In genomic region chr17:76009969-76010661, GRCh38 we compare ENCODE assay signal across 17 cellular contexts. TPM values are rescaled to one million over a fixed set of nuclear protein-coding genes. Genes with fewer than 3 reads are reported as not detected.
DNase-seq lines count a peak whose midpoint lies in the region; ATAC-seq and TF ChIP-seq lines count a peak whose summit lies in the region.
"Had no signal": no experiment of that assay in that cellular context is flagged by ENCODE, and none has a peak within 500 bp of the region (broad histone marks: within the 10 kb centered on the region; RNA-seq: fewer than 3 reads in every experiment).

No MANE protein-coding gene starts in this region.

- H3K36me3 ChIP-seq in BLaER1 (no peaks in the 10 kb centered on the region), PC-3 (ENCODE audit: low read depth, low read length) (peaks cover 25% of the 10 kb centered on the region; the same call in 1 of the 2 replicates)

- DNase-seq in PC-3 (peak; percentile 1), glutamatergic neuron (no peak), progenitor cell of endocrine pancreas (ENCODE audit: low spot score, unreplicated experiment) (no peak), MCF 10A (ENCODE audit: unreplicated experiment) (no peak)
- no peak for DNase-seq in activated CD4-positive, alpha-beta memory T cell treated with anti-CD3 and anti-CD28 coated beads, Interleukin-2, amount 10 ng/mL, durations not matched to agents 7 days and 5 days
- DNase-seq: EL, NCI-H1105, NCI-H146, NCI-H2029, NCI-H226, NCI-H510A treated with DMSO at 0.1 percent for 48 hours, NCI-H748 treated with DMSO at 0.1 percent for 48 hours had no signal

- peaks cover 8% of the 10 kb centered on the region for H3K9me3 Mint-ChIP-seq in glutamatergic neuron (ENCODE audit: unreplicated experiment)
- H3K9me3 Mint-ChIP-seq in progenitor cell of endocrine pancreas (ENCODE audit: low read depth): no peaks in the 10 kb centered on the region
- no peaks in the 10 kb centered on the region for H3K9me3 Mint-ChIP-seq in activated CD4-positive, alpha-beta memory T cell treated with anti-CD3 and anti-CD28 coated beads, Interleukin-2, amount 10 ng/mL, durations not matched to agents 7 days and 5 days
- no peaks in the 10 kb centered on the region for H3K9me3 Mint-ChIP-seq in MCF 10A (ENCODE audit: unreplicated experiment)

- H3K4me3 Mint-ChIP-seq in glutamatergic neuron (ENCODE audit: unreplicated experiment): peak overlapping the region; percentile 52
- no peak overlapping the region for H3K4me3 Mint-ChIP-seq in progenitor cell of endocrine pancreas (ENCODE audit: low read depth)
- H3K4me3 Mint-ChIP-seq in activated CD4-positive, alpha-beta memory T cell treated with anti-CD3 and anti-CD28 coated beads, Interleukin-2, amount 10 ng/mL, durations not matched to agents 7 days and 5 days: no peak overlapping the region
- H3K4me3 Mint-ChIP-seq in MCF 10A (ENCODE audit: unreplicated experiment): no peak overlapping the region

- no peaks in the 10 kb centered on the region for H3K27me3 ChIP-seq in BLaER1
- no peaks in the 10 kb centered on the region for H3K27me3 ChIP-seq in PC-3 (ENCODE audit: low read length)

- H3K27ac ChIP-seq in BLaER1 (peak overlapping the region; percentile 66), PC-3 (ENCODE audit: low read length) (no peak overlapping the region)

- H4K20me1 ChIP-seq in BLaER1: no peaks in the 10 kb centered on the region
- H4K20me1 ChIP-seq in PC-3 (ENCODE audit: low read length): no peaks in the 10 kb centered on the region

- no peak overlapping the region for H3K27ac Mint-ChIP-seq in glutamatergic neuron (ENCODE audit: unreplicated experiment)
- peak overlapping the region; percentile 62 for H3K27ac Mint-ChIP-seq in progenitor cell of endocrine pancreas
- H3K27ac Mint-ChIP-seq in activated CD4-positive, alpha-beta memory T cell treated with anti-CD3 and anti-CD28 coated beads, Interleukin-2, amount 10 ng/mL, durations not matched to agents 7 days and 5 days: no peak overlapping the region
- H3K27ac Mint-ChIP-seq in MCF 10A (ENCODE audit: low read depth, unreplicated experiment): no peak overlapping the region

- H3K79me2 ChIP-seq in PC-3 (ENCODE audit: low read length): no peaks in the 10 kb centered on the region

- POLR2A ChIA-PET in PC-3 (lab: Charles Lee; ENCODE audit: unreplicated experiment) (no interaction called here), MCF 10A (lab: Yijun Ruan, JAX) (interaction anchor here (0.5 to 1.3 kb wide), 3 partner anchors 71 to 155 kb away, joined by 3 read pairs; partner anchors contain the start of gene WBP2)
- POLR2A ChIA-PET in activated CD4-positive, alpha-beta memory T cell treated with anti-CD3 and anti-CD28 coated beads, Interleukin-2, amount 10 ng/mL, durations not matched to agents 7 days and 5 days (lab: Charles Lee): interaction anchor here (0.6 to 1.7 kb wide), 2 partner anchors 114 to 235 kb away, joined by 3 read pairs; no protein-coding TSS in a partner anchor

- H3K36me3 Mint-ChIP-seq in glutamatergic neuron (ENCODE audit: unreplicated experiment): peaks cover 9% of the 10 kb centered on the region
- H3K36me3 Mint-ChIP-seq in progenitor cell of endocrine pancreas (ENCODE audit: insufficient read depth): peaks cover 4% of the 10 kb centered on the region
- H3K36me3 Mint-ChIP-seq in activated CD4-positive, alpha-beta memory T cell treated with anti-CD3 and anti-CD28 coated beads, Interleukin-2, amount 10 ng/mL, durations not matched to agents 7 days and 5 days (ENCODE audit: low read depth): no peaks in the 10 kb centered on the region
- peaks cover 19% of the 10 kb centered on the region for H3K36me3 Mint-ChIP-seq in MCF 10A (ENCODE audit: insufficient read depth, unreplicated experiment)

- no TSS peak for BruUV-seq in PC-3 (replicated peaks; lab: Mats Ljungman, UMichigan)
- BruUV-seq in MCF 10A (replicated peaks; lab: Mats Ljungman, UMichigan): no TSS peak

- peaks cover 58% of the 10 kb centered on the region for H3K4me1 ChIP-seq in BLaER1
- H3K4me1 ChIP-seq in PC-3 (ENCODE audit: insufficient read depth, low read length): no peaks in the 10 kb centered on the region

- no peak overlapping the region for H2AFZ ChIP-seq in PC-3 (ENCODE audit: low read length)

- no peak for TF ChIP-seq CTCF in PC-3 (conservative IDR thresholded peaks at IDR 0.05; ENCODE audit: low read depth, low read length)
- no peak for TF ChIP-seq CTCF in glutamatergic neuron (IDR thresholded peaks at IDR 0.05; ENCODE audit: partially characterized antibody, unreplicated experiment)
- TF ChIP-seq CTCF in progenitor cell of endocrine pancreas (IDR thresholded peaks at IDR 0.05; ENCODE audit: unreplicated experiment): no peak
- no peak for TF ChIP-seq CTCF in MCF 10A (IDR thresholded peaks at IDR 0.05; ENCODE audit: unreplicated experiment)

- H3F3A ChIP-seq in PC-3 (ENCODE audit: low read length, unreplicated experiment): no peaks in the 10 kb centered on the region

- H3K4me3 ChIP-seq in BLaER1: no peak overlapping the region
- H3K4me3 ChIP-seq in PC-3 (ENCODE audit: low read length): no peak overlapping the region

- peak overlapping the region; percentile 46; the same call in 1 of the 2 replicates for H3K9ac ChIP-seq in BLaER1
- no peak overlapping the region for H3K9ac ChIP-seq in PC-3 (ENCODE audit: low read length)

- H3K27me3 Mint-ChIP-seq in glutamatergic neuron (ENCODE audit: unreplicated experiment) (peaks cover 10% of the 10 kb centered on the region), progenitor cell of endocrine pancreas (no peaks in the 10 kb centered on the region), MCF 10A (ENCODE audit: insufficient read depth, unreplicated experiment) (no peaks in the 10 kb centered on the region)
- H3K27me3 Mint-ChIP-seq in activated CD4-positive, alpha-beta memory T cell treated with anti-CD3 and anti-CD28 coated beads, Interleukin-2, amount 10 ng/mL, durations not matched to agents 7 days and 5 days: no peaks in the 10 kb centered on the region

- no peaks in the 10 kb centered on the region for H3K9me2 ChIP-seq in PC-3 (replicated peaks; ENCODE audit: low read length)

- H3K4me2 ChIP-seq in BLaER1 (peak overlapping the region; percentile 46), PC-3 (ENCODE audit: low read length) (no peak overlapping the region)

- H3K9me3 ChIP-seq in BLaER1 (no peaks in the 10 kb centered on the region), PC-3 (ENCODE audit: low read length) (no peaks in the 10 kb centered on the region)

- ATAC-seq in PC-3: no peak
- ATAC-seq in HG03097 (IDR thresholded peaks at IDR 0.05; ENCODE audit: low FRiP score, unreplicated experiment): no peak
- ATAC-seq: Panc1 had no signal

- CTCF ChIA-PET in PC-3 (lab: Charles Lee) (interaction anchor here (1.1 kb wide), 1 partner anchor 62 kb away, joined by 4 read pairs; the partner anchor contains the start of gene SRP68), MCF 10A (lab: Yijun Ruan, JAX) (interaction anchor here (0.5 to 1.3 kb wide), 4 partner anchors 113 to 292 kb away, joined by 3 to 5 read pairs (median 3); no protein-coding TSS in a partner anchor)
- CTCF ChIA-PET in activated CD4-positive, alpha-beta memory T cell treated with anti-CD3 and anti-CD28 coated beads, Interleukin-2, amount 10 ng/mL, durations not matched to agents 7 days and 5 days (lab: Charles Lee): interaction anchor here (0.7 to 14.7 kb wide), 4 partner anchors 9 to 269 kb away, joined by 3 to 169 read pairs (median 5); partner anchors contain the start of gene CDK3

- intact Hi-C loops in PC-3 (cut with micrococcal nuclease) (loop anchor here (5.0 kb wide), 1 partner anchor 287 kb away; no protein-coding TSS in a partner anchor), MCF 10A (cut with micrococcal nuclease) (loop anchor here (5.0 kb wide), 2 partner anchors 62 to 248 kb away; partner anchors contain the start of genes GALR2 and SRP68)

- H3K4me1 Mint-ChIP-seq in glutamatergic neuron (ENCODE audit: low read depth, unreplicated experiment): peaks cover 2% of the 10 kb centered on the region
- H3K4me1 Mint-ChIP-seq in progenitor cell of endocrine pancreas (ENCODE audit: low read depth): peaks cover 3% of the 10 kb centered on the region
- H3K4me1 Mint-ChIP-seq in activated CD4-positive, alpha-beta memory T cell treated with anti-CD3 and anti-CD28 coated beads, Interleukin-2, amount 10 ng/mL, durations not matched to agents 7 days and 5 days: peaks cover 7% of the 10 kb centered on the region
- peaks cover 6% of the 10 kb centered on the region for H3K4me1 Mint-ChIP-seq in MCF 10A (ENCODE audit: insufficient read depth, unreplicated experiment)

RNA-seq across cellular contexts. Expression of gene CDK3, which starts 9.5 kb away (rescaled TPM):
- total RNA-seq in PC-3 (2014; rRNA removed) (4.3 and 8.5 TPM in 2 replicates), glutamatergic neuron (ENCODE audit: unreplicated experiment) (7.1 TPM), progenitor cell of endocrine pancreas (17.0 and 21.6 TPM in 2 replicates), MCF 10A (2022) (5.3 and 5.7 TPM in 2 replicates)
- 1 to 10 TPM; 5.2 to 5.6 TPM for total RNA-seq in activated CD4-positive, alpha-beta memory T cell treated with anti-CD3 and anti-CD28 coated beads, Interleukin-2, amount 10 ng/mL, durations not matched to agents 7 days and 5 days

RNA-seq across cellular contexts. Expression of gene EVPL, which starts 17.0 kb away (rescaled TPM):
- total RNA-seq in PC-3 (2014; rRNA removed): 38.8 and 48.3 TPM in 2 replicates
- not detected for total RNA-seq in glutamatergic neuron (ENCODE audit: unreplicated experiment)
- 0.05 TPM in 1 of 2 replicates, not detected in the other for total RNA-seq in progenitor cell of endocrine pancreas
- total RNA-seq in activated CD4-positive, alpha-beta memory T cell treated with anti-CD3 and anti-CD28 coated beads, Interleukin-2, amount 10 ng/mL, durations not matched to agents 7 days and 5 days: not detected
- total RNA-seq in MCF 10A (2022): 7.7 and 8.1 TPM in 2 replicates
- total RNA-seq: A172, LHCN-M2 had no signal

RNA-seq across cellular contexts. Expression of gene TEN1, which starts 31.1 kb away (rescaled TPM):
- total RNA-seq in PC-3 (2014; rRNA removed) (58.3 and 62.4 TPM in 2 replicates), glutamatergic neuron (ENCODE audit: unreplicated experiment) (8.5 TPM), progenitor cell of endocrine pancreas (19.8 and 23.9 TPM in 2 replicates), MCF 10A (2022) (13.0 and 15.4 TPM in 2 replicates)
- 10 to 100 TPM; 13.5 to 16.3 TPM for total RNA-seq in activated CD4-positive, alpha-beta memory T cell treated with anti-CD3 and anti-CD28 coated beads, Interleukin-2, amount 10 ng/mL, durations not matched to agents 7 days and 5 days

RNA-seq across cellular contexts. Expression of gene ACOX1, which starts 31.1 kb away (rescaled TPM):
- total RNA-seq in PC-3 (2014; rRNA removed): 63.2 and 74.9 TPM in 2 replicates
- total RNA-seq in glutamatergic neuron (ENCODE audit: unreplicated experiment): 52.9 TPM
- 54.6 and 54.7 TPM in 2 replicates for total RNA-seq in progenitor cell of endocrine pancreas
- total RNA-seq in activated CD4-positive, alpha-beta memory T cell treated with anti-CD3 and anti-CD28 coated beads, Interleukin-2, amount 10 ng/mL, durations not matched to agents 7 days and 5 days: 10 to 100 TPM; 28.0 to 29.8 TPM
- total RNA-seq in MCF 10A (2022): 23.4 and 26.0 TPM in 2 replicates
